In the genomic region with DNA sequence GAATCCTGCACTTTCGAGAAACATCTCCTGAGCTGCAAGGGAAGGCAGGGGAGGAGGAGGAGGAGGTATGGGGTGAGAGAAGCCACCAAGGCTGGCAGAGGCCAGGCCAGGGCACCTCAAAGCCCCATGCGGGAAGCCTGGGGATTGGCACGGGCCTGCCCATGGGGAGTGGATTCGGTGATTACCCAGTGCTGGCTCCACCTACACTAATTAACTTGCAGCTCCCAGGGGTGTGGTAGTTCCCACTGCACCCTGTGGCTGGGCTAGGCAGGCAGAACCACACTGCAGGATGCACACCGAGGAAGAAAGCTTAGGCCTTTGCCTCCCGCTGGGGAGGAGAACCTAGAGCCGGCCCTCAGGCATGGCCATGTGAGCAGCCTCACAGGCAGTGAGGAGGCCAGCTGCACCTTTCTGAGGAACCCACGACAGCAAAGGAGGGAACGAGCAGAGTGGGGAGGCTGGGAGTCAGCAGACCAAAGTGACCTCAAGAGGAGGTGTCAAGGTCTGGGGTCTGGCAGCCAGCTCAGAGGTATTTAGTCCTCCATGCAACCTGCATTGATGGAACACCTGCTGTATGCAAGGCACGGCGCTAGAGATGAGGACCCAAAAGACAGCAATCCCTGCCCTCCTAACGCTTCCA, we compare ENCODE assay signal across 1 cellular context.
TF ChIP-seq lines count a peak whose summit lies in the region.

No MANE protein-coding gene starts in this region.

TF ChIP-seq in WTC11, 78 proteins besides CTCF, POLR2A, EP300 and RAD21 (continued from another document):
- TF ChIP-seq AFF4 (CRISPR knock-in tag; IDR thresholded peaks at IDR 0.05; ENCODE audit: borderline replicate concordance), result no peak
- no peak for TF ChIP-seq SMAD4 (CRISPR knock-in tag; IDR thresholded peaks at IDR 0.05)
- TF ChIP-seq PREB (CRISPR knock-in tag; IDR thresholded peaks at IDR 0.05; ENCODE audit: borderline replicate concordance), result no peak
